In genomic region chr2:238203973-238204683, GRCh38 we compare ENCODE assay signal across 1 cellular context.
TF ChIP-seq lines count a peak whose summit lies in the region.

No MANE protein-coding gene starts in this region.

TF ChIP-seq in HepG2, 621 proteins besides CTCF, POLR2A, EP300 and RAD21 (continued from another document):
- TF ChIP-seq UBTF (CRISPR knock-in tag; IDR thresholded peaks at IDR 0.05) (no peak; the same call in 1 of the 2 replicates), PHB2 (IDR thresholded peaks at IDR 0.05; ENCODE audit: partially characterized antibody) (no peak), POGZ (CRISPR knock-in tag; IDR thresholded peaks at IDR 0.05) (peak; percentile 37; the same call in 1 of the 2 replicates), ESRRA (CRISPR knock-in tag; IDR thresholded peaks at IDR 0.05; ENCODE audit: low read depth) (no peak), SP4 (CRISPR knock-in tag; IDR thresholded peaks at IDR 0.05) (peak; percentile 27; the same call in 1 of the 2 replicates), LCORL (IDR thresholded peaks at IDR 0.05) (no peak), LCORL (CRISPR knock-in tag; IDR thresholded peaks at IDR 0.05) (no peak), TEAD2 (CRISPR knock-in tag; IDR thresholded peaks at IDR 0.05) (no peak), ZNF33B (CRISPR knock-in tag; IDR thresholded peaks at IDR 0.05) (no peak), ZNF713 (CRISPR knock-in tag; IDR thresholded peaks at IDR 0.05) (0 out of 2 replicates have a peak, but pooled peaks have one; percentile 67), ZNF772 (CRISPR knock-in tag; IDR thresholded peaks at IDR 0.05) (peak; percentile 49; the same call in 1 of the 2 replicates), ISL2 (CRISPR knock-in tag; IDR thresholded peaks at IDR 0.05) (no peak), ZFYVE20 (CRISPR knock-in tag; IDR thresholded peaks at IDR 0.05; ENCODE audit: borderline replicate concordance, low read depth) (no peak), ZNF530 (CRISPR knock-in tag; IDR thresholded peaks at IDR 0.05; ENCODE audit: low read depth) (no peak), ZNF616 (CRISPR knock-in tag; IDR thresholded peaks at IDR 0.05; ENCODE audit: low read depth) (no peak), HCFC1 (IDR thresholded peaks at IDR 0.05; ENCODE audit: low read depth, low read length) (no peak), BRD4 (CRISPR knock-in tag; IDR thresholded peaks at IDR 0.05) (no peak), POGK (CRISPR knock-in tag; conservative IDR thresholded peaks at IDR 0.05) (no peak), ZNF83 (CRISPR knock-in tag; IDR thresholded peaks at IDR 0.05; ENCODE audit: borderline replicate concordance) (no peak)
- TF ChIP-seq, protein P1, sequence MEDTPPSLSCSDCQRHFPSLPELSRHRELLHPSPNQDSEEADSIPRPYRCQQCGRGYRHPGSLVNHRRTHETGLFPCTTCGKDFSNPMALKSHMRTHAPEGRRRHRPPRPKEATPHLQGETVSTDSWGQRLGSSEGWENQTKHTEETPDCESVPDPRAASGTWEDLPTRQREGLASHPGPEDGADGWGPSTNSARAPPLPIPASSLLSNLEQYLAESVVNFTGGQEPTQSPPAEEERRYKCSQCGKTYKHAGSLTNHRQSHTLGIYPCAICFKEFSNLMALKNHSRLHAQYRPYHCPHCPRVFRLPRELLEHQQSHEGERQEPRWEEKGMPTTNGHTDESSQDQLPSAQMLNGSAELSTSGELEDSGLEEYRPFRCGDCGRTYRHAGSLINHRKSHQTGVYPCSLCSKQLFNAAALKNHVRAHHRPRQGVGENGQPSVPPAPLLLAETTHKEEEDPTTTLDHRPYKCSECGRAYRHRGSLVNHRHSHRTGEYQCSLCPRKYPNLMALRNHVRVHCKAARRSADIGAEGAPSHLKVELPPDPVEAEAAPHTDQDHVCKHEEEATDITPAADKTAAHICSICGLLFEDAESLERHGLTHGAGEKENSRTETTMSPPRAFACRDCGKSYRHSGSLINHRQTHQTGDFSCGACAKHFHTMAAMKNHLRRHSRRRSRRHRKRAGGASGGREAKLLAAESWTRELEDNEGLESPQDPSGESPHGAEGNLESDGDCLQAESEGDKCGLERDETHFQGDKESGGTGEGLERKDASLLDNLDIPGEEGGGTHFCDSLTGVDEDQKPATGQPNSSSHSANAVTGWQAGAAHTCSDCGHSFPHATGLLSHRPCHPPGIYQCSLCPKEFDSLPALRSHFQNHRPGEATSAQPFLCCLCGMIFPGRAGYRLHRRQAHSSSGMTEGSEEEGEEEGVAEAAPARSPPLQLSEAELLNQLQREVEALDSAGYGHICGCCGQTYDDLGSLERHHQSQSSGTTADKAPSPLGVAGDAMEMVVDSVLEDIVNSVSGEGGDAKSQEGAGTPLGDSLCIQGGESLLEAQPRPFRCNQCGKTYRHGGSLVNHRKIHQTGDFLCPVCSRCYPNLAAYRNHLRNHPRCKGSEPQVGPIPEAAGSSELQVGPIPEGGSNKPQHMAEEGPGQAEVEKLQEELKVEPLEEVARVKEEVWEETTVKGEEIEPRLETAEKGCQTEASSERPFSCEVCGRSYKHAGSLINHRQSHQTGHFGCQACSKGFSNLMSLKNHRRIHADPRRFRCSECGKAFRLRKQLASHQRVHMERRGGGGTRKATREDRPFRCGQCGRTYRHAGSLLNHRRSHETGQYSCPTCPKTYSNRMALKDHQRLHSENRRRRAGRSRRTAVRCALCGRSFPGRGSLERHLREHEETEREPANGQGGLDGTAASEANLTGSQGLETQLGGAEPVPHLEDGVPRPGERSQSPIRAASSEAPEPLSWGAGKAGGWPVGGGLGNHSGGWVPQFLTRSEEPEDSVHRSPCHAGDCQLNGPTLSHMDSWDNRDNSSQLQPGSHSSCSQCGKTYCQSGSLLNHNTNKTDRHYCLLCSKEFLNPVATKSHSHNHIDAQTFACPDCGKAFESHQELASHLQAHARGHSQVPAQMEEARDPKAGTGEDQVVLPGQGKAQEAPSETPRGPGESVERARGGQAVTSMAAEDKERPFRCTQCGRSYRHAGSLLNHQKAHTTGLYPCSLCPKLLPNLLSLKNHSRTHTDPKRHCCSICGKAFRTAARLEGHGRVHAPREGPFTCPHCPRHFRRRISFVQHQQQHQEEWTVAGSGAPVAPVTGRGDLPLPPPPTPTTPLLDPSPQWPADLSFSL (CRISPR knock-in tag; IDR thresholded peaks at IDR 0.05), result no peak
- TF ChIP-seq, protein P2, sequence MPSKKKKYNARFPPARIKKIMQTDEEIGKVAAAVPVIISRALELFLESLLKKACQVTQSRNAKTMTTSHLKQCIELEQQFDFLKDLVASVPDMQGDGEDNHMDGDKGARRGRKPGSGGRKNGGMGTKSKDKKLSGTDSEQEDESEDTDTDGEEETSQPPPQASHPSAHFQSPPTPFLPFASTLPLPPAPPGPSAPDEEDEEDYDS (CRISPR knock-in tag; IDR thresholded peaks at IDR 0.05), result no peak
TF ChIP-seq in HepG2: peak in this region for 58.
